7 cellular contexts compared by ENCODE assay signal in the genomic region with DNA sequence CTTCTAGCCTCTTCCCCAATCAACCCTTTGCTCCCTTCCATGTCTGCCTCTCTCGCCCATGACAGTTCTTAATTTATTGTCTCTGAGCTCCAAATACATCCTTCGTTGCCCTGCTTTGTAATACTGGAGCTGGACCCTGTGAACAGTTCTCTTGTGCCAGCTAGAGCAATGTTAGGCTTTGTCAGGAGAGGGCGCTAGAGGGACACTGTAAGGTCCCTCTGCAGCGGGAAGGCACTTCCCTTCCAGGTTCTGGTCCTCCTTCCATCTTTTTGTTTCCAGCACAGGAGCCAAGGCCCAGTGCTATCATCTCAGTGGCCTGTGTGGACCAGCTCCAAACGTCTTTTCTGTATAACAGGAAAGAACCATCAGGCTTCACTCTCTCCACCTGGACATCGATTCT.
A peak's percentile ranks its signal among the peaks of the same experiment; 100 is the strongest.
DNase-seq lines count a peak whose midpoint lies in the region; FAIRE-seq and TF ChIP-seq lines count a peak whose summit lies in the region.

No MANE protein-coding gene starts in this region.

- H3K4me3 ChIP-seq in HEK293 (ENCODE audit: low read depth, low read length) (no peak overlapping the region), kidney (ENCODE audit: low read length in 2 of 2) (no peak overlapping the region)

- no peak overlapping the region for H3K9ac ChIP-seq in kidney (ENCODE audit: low read length in 2 of 2)

- no peak for FAIRE-seq in kidney (lab: Jason Lieb, UNC)

- H3K27ac ChIP-seq in HEK293 (ENCODE audit: extremely low read depth, low read depth, low read length) (no peak overlapping the region), kidney (ENCODE audit: low read depth in 2 of 2, low read length in 2 of 2) (no peak overlapping the region)

- intact Hi-C loops in kidney (cut with DNase I): no loop called here

- H3K4me1 ChIP-seq in HEK293 (ENCODE audit: control insufficient read depth, insufficient read depth, low read length) (no peaks in the 10 kb centered on the region), kidney (ENCODE audit: control insufficient read depth in 1 of 2, insufficient read depth in 1 of 2, low read depth in 1 of 2, low read length in 2 of 2) (no peaks in the 10 kb centered on the region)

- POLR2A ChIA-PET in HEK293 (lab: Yijun Ruan, JAX): no interaction called here

- TF ChIP-seq CTCF in HEK293 (tag by site-specific recombination; IDR thresholded peaks at IDR 0.05): peak; percentile 35; the same call in 1 of the 2 replicates
- peak; percentile 30 for TF ChIP-seq CTCF in kidney (IDR thresholded peaks at IDR 0.05; ENCODE audit: borderline replicate concordance, extremely low read depth, insufficient read depth)

- peaks cover 0 to 10% of the 10 kb centered on the region in 2 experiments; a peak in 1 of 3 replicates for H3K36me3 ChIP-seq in HEK293 (ENCODE audit: control insufficient read depth in 2 of 2, insufficient read depth in 1 of 2, low read length in 2 of 2)
- no peaks in the 10 kb centered on the region for H3K36me3 ChIP-seq in kidney (ENCODE audit: control insufficient read depth in 1 of 2, insufficient read depth in 2 of 2, low read length in 2 of 2)

- no peaks in the 10 kb centered on the region for H3K9me3 ChIP-seq in HEK293 (ENCODE audit: control insufficient read depth, insufficient read depth, low read depth, low read length)
- H3K9me3 ChIP-seq in kidney (ENCODE audit: control insufficient read depth in 1 of 2, low read length in 2 of 2): peaks cover 0 to 4% of the 10 kb centered on the region in 2 donors

- CTCF ChIA-PET in HEK293 (lab: Yijun Ruan, JAX): interaction anchor here (0.5 to 4.0 kb wide), 24 partner anchors 10 to 1721 kb away, joined by 3 to 35 read pairs (median 4); no protein-coding TSS in a partner anchor

- DNase-seq in EH (ENCODE audit: low read depth) (peak; percentile 36), SW480 (ENCODE audit: low spot score) (peak; percentile 27), kidney (no peak), Ammon's horn (ENCODE audit: low spot score) (no peak), mucosa of gallbladder (ENCODE audit: low spot score) (no peak), cerebellar nuclear complex (lab: John Stamatoyannopoulos, UW) (no peak)

TF ChIP-seq in HEK293, 187 proteins besides CTCF, POLR2A, EP300 and RAD21:
- TF ChIP-seq ZNF623 (tag by site-specific recombination; IDR thresholded peaks at IDR 0.05) (no peak), TRIM28 (IDR thresholded peaks at IDR 0.05; ENCODE audit: borderline replicate concordance, low read length) (peak; percentile 58; the same call in 1 of the 2 replicates), ZNF654 (tag by site-specific recombination; IDR thresholded peaks at IDR 0.05; ENCODE audit: low read depth) (peak; percentile 79)
- TF ChIP-seq, protein P1, sequence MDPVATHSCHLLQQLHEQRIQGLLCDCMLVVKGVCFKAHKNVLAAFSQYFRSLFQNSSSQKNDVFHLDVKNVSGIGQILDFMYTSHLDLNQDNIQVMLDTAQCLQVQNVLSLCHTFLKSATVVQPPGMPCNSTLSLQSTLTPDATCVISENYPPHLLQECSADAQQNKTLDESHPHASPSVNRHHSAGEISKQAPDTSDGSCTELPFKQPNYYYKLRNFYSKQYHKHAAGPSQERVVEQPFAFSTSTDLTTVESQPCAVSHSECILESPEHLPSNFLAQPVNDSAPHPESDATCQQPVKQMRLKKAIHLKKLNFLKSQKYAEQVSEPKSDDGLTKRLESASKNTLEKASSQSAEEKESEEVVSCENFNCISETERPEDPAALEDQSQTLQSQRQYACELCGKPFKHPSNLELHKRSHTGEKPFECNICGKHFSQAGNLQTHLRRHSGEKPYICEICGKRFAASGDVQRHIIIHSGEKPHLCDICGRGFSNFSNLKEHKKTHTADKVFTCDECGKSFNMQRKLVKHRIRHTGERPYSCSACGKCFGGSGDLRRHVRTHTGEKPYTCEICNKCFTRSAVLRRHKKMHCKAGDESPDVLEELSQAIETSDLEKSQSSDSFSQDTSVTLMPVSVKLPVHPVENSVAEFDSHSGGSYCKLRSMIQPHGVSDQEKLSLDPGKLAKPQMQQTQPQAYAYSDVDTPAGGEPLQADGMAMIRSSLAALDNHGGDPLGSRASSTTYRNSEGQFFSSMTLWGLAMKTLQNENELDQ (tag by site-specific recombination; IDR thresholded peaks at IDR 0.05; ENCODE audit: low read depth): no peak

Comparison
In these comparisons a context has a peak if more than half of its experiments do, and no peak if none do; other contexts are left out.
1. DNase-seq: peak in EH (single experiment) and SW480 (single experiment); none in kidney (single experiment), Ammon's horn (single experiment), mucosa of gallbladder (single experiment) and cerebellar nuclear complex (0 of 2).